15 cellular contexts compared by ENCODE assay signal in the genomic region with DNA sequence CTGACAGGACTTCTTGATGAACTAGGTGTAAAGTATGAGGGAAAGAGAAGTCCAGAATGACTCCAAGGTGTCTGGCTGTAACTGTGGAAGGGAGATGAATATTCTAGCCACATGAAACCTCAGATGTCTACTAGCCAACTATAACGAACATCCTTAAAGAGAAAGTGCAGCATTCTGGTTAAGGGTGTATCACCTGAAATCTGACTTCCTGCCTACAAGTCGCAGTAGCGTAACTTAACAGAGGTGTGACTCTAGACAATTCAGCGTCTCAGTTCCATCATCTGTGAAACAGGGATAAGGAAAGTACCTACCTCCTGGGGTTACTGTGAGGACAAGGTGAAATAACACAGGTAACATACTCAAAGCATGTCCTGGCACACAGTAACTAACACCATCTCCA.
"Had no signal": no experiment of that assay in that cellular context is flagged by ENCODE, and none has a peak within 500 bp of the region (broad histone marks: within the 10 kb centered on the region; RNA-seq: fewer than 3 reads in every experiment).

No MANE protein-coding gene starts in this region.

- DNase-seq: activated CD4-positive, alpha-beta T cell treated with anti-CD3 and anti-CD28 coated beads for 4 hours; activated gamma-delta T cell; activated T-cell treated with anti-CD3 and anti-CD28 coated beads, Interleukin-2, amount 50 U/mL, for 1 hour; adrenal gland; central memory CD4-positive, alpha-beta T cell; islet precursor cell; naive thymus-derived CD4-positive, alpha-beta T cell; posterior cingulate gyrus; T1000; tibial artery had no signal

- H3K27ac Mint-ChIP-seq: stimulated activated memory B cell treated with anti-CD40 and anti-IgM and Interleukin-4, amounts not matched to agents 10 μg/mL and 1 μg/mL and 100 μg/mL, for 72 hours had no signal

- ATAC-seq: naive thymus-derived CD4-positive, alpha-beta T cell; stimulated activated memory B cell treated with anti-CD40 and anti-IgM and Interleukin-4, amounts not matched to agents 10 μg/mL and 1 μg/mL and 100 μg/mL, for 72 hours had no signal

- H3K4me1 ChIP-seq: adrenal gland, esophagus muscularis mucosa, tibial artery, vagina had no signal

- H3K4me3 ChIP-seq: adrenal gland, coronary artery, esophagus muscularis mucosa, tibial artery, vagina had no signal

- H3K4me3 Mint-ChIP-seq: naive thymus-derived CD4-positive, alpha-beta T cell; stimulated activated memory B cell treated with anti-CD40 and anti-IgM and Interleukin-4, amounts not matched to agents 10 μg/mL and 1 μg/mL and 100 μg/mL, for 72 hours had no signal

- H3K27me3 ChIP-seq: adrenal gland, esophagus muscularis mucosa, neutrophil, tibial artery, vagina had no signal

- H3K9me3 Mint-ChIP-seq: naive thymus-derived CD4-positive, alpha-beta T cell; stimulated activated memory B cell treated with anti-CD40 and anti-IgM and Interleukin-4, amounts not matched to agents 10 μg/mL and 1 μg/mL and 100 μg/mL, for 72 hours had no signal

- H3K9me3 ChIP-seq: adrenal gland, esophagus muscularis mucosa, neutrophil, tibial artery, vagina had no signal

- H3K27me3 Mint-ChIP-seq: naive thymus-derived CD4-positive, alpha-beta T cell; stimulated activated memory B cell treated with anti-CD40 and anti-IgM and Interleukin-4, amounts not matched to agents 10 μg/mL and 1 μg/mL and 100 μg/mL, for 72 hours had no signal

- H3K27ac ChIP-seq: adrenal gland, coronary artery, esophagus muscularis mucosa, neutrophil, tibial artery, vagina had no signal

- H3K4me1 Mint-ChIP-seq: stimulated activated memory B cell treated with anti-CD40 and anti-IgM and Interleukin-4, amounts not matched to agents 10 μg/mL and 1 μg/mL and 100 μg/mL, for 72 hours had no signal
